ENCODE assay signal across 8 cellular contexts in genomic region chr2:119174216-119174992, GRCh38.
DNase-seq lines count a peak whose midpoint lies in the region; ATAC-seq lines count a peak whose summit lies in the region.

No MANE protein-coding gene starts in this region.

- DNase-seq in AG08396 (ENCODE audit: low spot score): peak; percentile 58
- DNase-seq in SHP77 (lab: John Stamatoyannopoulos, UW): peak; percentile 55 to 68
- DNase-seq in activated naive CD4-positive, alpha-beta T cell treated with anti-CD3 and anti-CD28 coated beads, Interleukin-2, amount 10 ng/mL, durations not matched to agents 7 days and 5 days: peak; percentile 58
- DNase-seq in iPS-NIHi7 (ENCODE audit: extremely low spot score): peak; percentile 79
- peak; percentile 61 for DNase-seq in stimulated activated CD4-positive, alpha-beta T cell treated with anti-CD3 and anti-CD28 coated beads, Interleukin-4, amount 100 ng/mL, for 1 hour

- CTCF ChIA-PET in activated naive CD4-positive, alpha-beta T cell treated with anti-CD3 and anti-CD28 coated beads, Interleukin-2, amount 10 ng/mL, durations not matched to agents 7 days and 5 days (lab: Charles Lee): interaction anchor here (1.2 to 4.9 kb wide), 2 partner anchors 52 to 292 kb away, joined by 3 to 49 read pairs; no protein-coding TSS in a partner anchor

- no peaks in the 10 kb centered on the region for H3K9me3 Mint-ChIP-seq in activated naive CD4-positive, alpha-beta T cell treated with anti-CD3 and anti-CD28 coated beads, Interleukin-2, amount 10 ng/mL, durations not matched to agents 7 days and 5 days

- H3K4me1 Mint-ChIP-seq in activated naive CD4-positive, alpha-beta T cell treated with anti-CD3 and anti-CD28 coated beads, Interleukin-2, amount 10 ng/mL, durations not matched to agents 7 days and 5 days: no peaks in the 10 kb centered on the region

- ATAC-seq in GM18511 (IDR thresholded peaks at IDR 0.05; ENCODE audit: unreplicated experiment) (peak; percentile 78), HG03521 (IDR thresholded peaks at IDR 0.05; ENCODE audit: unreplicated experiment) (peak; percentile 61), HG03039 (IDR thresholded peaks at IDR 0.05; ENCODE audit: unreplicated experiment) (no peak)

- no peak overlapping the region for H3K27ac Mint-ChIP-seq in activated naive CD4-positive, alpha-beta T cell treated with anti-CD3 and anti-CD28 coated beads, Interleukin-2, amount 10 ng/mL, durations not matched to agents 7 days and 5 days

- peaks cover 10% of the 10 kb centered on the region for H3K27me3 Mint-ChIP-seq in activated naive CD4-positive, alpha-beta T cell treated with anti-CD3 and anti-CD28 coated beads, Interleukin-2, amount 10 ng/mL, durations not matched to agents 7 days and 5 days

- no peak overlapping the region for H3K4me3 Mint-ChIP-seq in activated naive CD4-positive, alpha-beta T cell treated with anti-CD3 and anti-CD28 coated beads, Interleukin-2, amount 10 ng/mL, durations not matched to agents 7 days and 5 days

- H3K36me3 Mint-ChIP-seq in activated naive CD4-positive, alpha-beta T cell treated with anti-CD3 and anti-CD28 coated beads, Interleukin-2, amount 10 ng/mL, durations not matched to agents 7 days and 5 days: no peaks in the 10 kb centered on the region
